12 cellular contexts compared by ENCODE assay signal in the genomic region with DNA sequence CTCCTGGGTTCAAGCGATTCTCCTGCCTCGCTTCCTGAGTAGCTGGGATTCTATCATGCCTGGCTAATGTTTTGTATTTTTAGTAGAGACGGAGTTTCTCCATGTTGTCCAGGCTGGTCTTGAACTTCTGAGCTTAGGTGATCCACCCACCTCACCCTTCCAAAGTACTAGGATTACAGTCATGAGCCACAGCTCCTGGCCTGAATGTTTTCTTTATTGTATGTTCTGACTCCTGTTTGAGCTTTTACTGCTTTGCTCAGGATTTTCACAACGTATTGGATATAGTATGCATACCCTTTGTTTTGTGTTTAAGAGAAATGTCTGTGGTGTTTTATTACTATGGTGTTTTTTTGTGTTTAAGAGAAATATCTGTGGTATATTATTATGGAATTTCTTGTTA. TPM values are rescaled to one million over a fixed set of nuclear protein-coding genes. Genes with fewer than 3 reads are reported as not detected.
A peak's percentile ranks its signal among the peaks of the same experiment; 100 is the strongest.
DNase-seq lines count a peak whose midpoint lies in the region; ATAC-seq, FAIRE-seq and TF ChIP-seq lines count a peak whose summit lies in the region.
"Had no signal": no experiment of that assay in that cellular context is flagged by ENCODE, and none has a peak within 500 bp of the region (broad histone marks: within the 10 kb centered on the region; RNA-seq: fewer than 3 reads in every experiment).

No MANE protein-coding gene starts in this region.

- no peak for FAIRE-seq in astrocyte (lab: Jason Lieb, UNC)

- H4K20me1 ChIP-seq in H9 (ENCODE audit: control insufficient read depth, insufficient read depth, insufficient read length) (no peaks in the 10 kb centered on the region), astrocyte (ENCODE audit: insufficient read depth, low read length) (no peaks in the 10 kb centered on the region)

- CTCF ChIA-PET in CD4-positive, alpha-beta T cell (lab: Charles Lee): interaction anchor here (0.9 to 1.6 kb wide), 5 partner anchors 12 to 37 kb away, joined by 3 to 6 read pairs (median 4); partner anchors contain the start of gene ATF7IP

- H3K4me3 ChIP-seq in astrocyte (ENCODE audit: insufficient read depth, low read depth, low read length): no peak overlapping the region

- no peak overlapping the region for H2BK5ac ChIP-seq in H9 (ENCODE audit: insufficient read length, low read length)

- H3K27ac ChIP-seq in CD4-positive, alpha-beta T cell (ENCODE audit: low read depth, low read length): no peak overlapping the region
- no peak overlapping the region for H3K27ac ChIP-seq in H9 (ENCODE audit: insufficient read length, low read depth, low read length)
- H3K27ac ChIP-seq in astrocyte (ENCODE audit: low read depth, low read length): no peak overlapping the region

- H2AFZ ChIP-seq in H9 (ENCODE audit: low read length) (no peak overlapping the region), astrocyte (ENCODE audit: low read depth, low read length) (no peak overlapping the region)

- intact Hi-C loops in CD4-positive, alpha-beta T cell (cut with DNase I, micrococcal nuclease): loop anchor here (1.0 to 10.0 kb wide), 3 partner anchors 7 to 372 kb away; a partner anchor contains a TSS
- intact Hi-C loops in natural killer cell (cut with micrococcal nuclease): no loop called here

- peaks cover 79% of the 10 kb centered on the region for H3K4me1 Mint-ChIP-seq in CD4-positive, alpha-beta T cell (ENCODE audit: low read depth)
- H3K4me1 Mint-ChIP-seq in H9 (peaks cover 50% of the 10 kb centered on the region in 2 experiments), astrocyte (ENCODE audit: low read depth, unreplicated experiment) (peaks cover 35% of the 10 kb centered on the region), natural killer cell (peaks cover 59 to 69% of the 10 kb centered on the region in 2 donors)

- H3K4me1 ChIP-seq in H9 (ENCODE audit: insufficient read depth, low read length) (no peaks in the 10 kb centered on the region; the same call in 1 of the 2 replicates), astrocyte (ENCODE audit: insufficient read depth, low read length) (peaks cover 14% of the 10 kb centered on the region)
- H3K4me1 ChIP-seq: Caco-2 had no signal

- H4K8ac ChIP-seq in H9 (replicated peaks; ENCODE audit: insufficient read length, low read depth, low read length): no peak overlapping the region

- peaks cover 2% of the 10 kb centered on the region for H3K9me3 Mint-ChIP-seq in CD4-positive, alpha-beta T cell
- H3K9me3 Mint-ChIP-seq in H9 (peaks cover 0 to 1% of the 10 kb centered on the region in 2 experiments; a peak in 2 of 5 replicates), astrocyte (ENCODE audit: unreplicated experiment) (no peaks in the 10 kb centered on the region), natural killer cell (no peaks in the 10 kb centered on the region)

- WGBS in H9 (ENCODE audit: extremely low coverage, insufficient read length, low lambda C conversion rate): no CpG with 5 or more reads among the region's 4 CpGs

- no peak overlapping the region for H4K5ac ChIP-seq in H9 (ENCODE audit: insufficient read length, low read depth, low read length)

- DNase-seq in CD4-positive, alpha-beta T cell: no peak
- DNase-seq in H9 (no peak), astrocyte (ENCODE audit: low read depth) (no peak), natural killer cell (no peak), HUDEP-2 (lab: John Stamatoyannopoulos, UW; ENCODE audit: unreplicated experiment in 76 of 76) (no peak), KG1 (lab: John Stamatoyannopoulos, UW) (no peak), MV-4-11 (lab: John Stamatoyannopoulos, UW) (no peak)
- DNase-seq: Caco-2, foreskin fibroblast, left cardiac atrium, posterior cingulate gyrus had no signal

- H3K4me3 Mint-ChIP-seq in CD4-positive, alpha-beta T cell: peak overlapping the region; percentile 75
- H3K4me3 Mint-ChIP-seq in H9 (no peak overlapping the region), astrocyte (ENCODE audit: unreplicated experiment) (no peak overlapping the region), natural killer cell (no peak overlapping the region)

- no peak overlapping the region for H3K56ac ChIP-seq in H9 (ENCODE audit: insufficient read length, low read depth, low read length)

- no peaks in the 10 kb centered on the region for H3K23me2 ChIP-seq in H9 (ENCODE audit: insufficient read length, low read depth, low read length, poor library complexity, severe bottlenecking)

- no peak overlapping the region for H2AK5ac ChIP-seq in H9 (ENCODE audit: insufficient read length, low read length)

- H2BK15ac ChIP-seq in H9 (ENCODE audit: low read depth, low read length): no peak overlapping the region

- peak overlapping the region; percentile 91 for H3K27ac Mint-ChIP-seq in CD4-positive, alpha-beta T cell
- H3K27ac Mint-ChIP-seq in H9 (peak overlapping the region in 2 of 3 experiments; percentile 44 to 83; a peak in 4 of 7 replicates), astrocyte (ENCODE audit: unreplicated experiment) (peak overlapping the region; percentile 30), natural killer cell (peak overlapping the region; percentile 85 to 93)

- no peaks in the 10 kb centered on the region for H3K36me3 ChIP-seq in astrocyte (ENCODE audit: insufficient read depth, low read length)

- POLR2A ChIA-PET in CD4-positive, alpha-beta T cell (lab: Charles Lee): interaction anchor here (1.5 to 3.3 kb wide), 5 partner anchors 9 to 37 kb away, joined by 5 to 18 read pairs (median 6); partner anchors contain the start of gene ATF7IP

- no peak overlapping the region for H2BK12ac ChIP-seq in H9 (ENCODE audit: insufficient read length, low read depth, low read length)

- H3T11ph ChIP-seq in H9 (ENCODE audit: low read length): no peak overlapping the region

- no peaks in the 10 kb centered on the region for H3K27me3 ChIP-seq in CD4-positive, alpha-beta T cell (ENCODE audit: control insufficient read depth, insufficient read depth, low read length)
- no peaks in the 10 kb centered on the region for H3K27me3 ChIP-seq in H9 (ENCODE audit: insufficient read depth, low read length)
- no peaks in the 10 kb centered on the region for H3K27me3 ChIP-seq in astrocyte (ENCODE audit: insufficient read depth, low read length)

- no peaks in the 10 kb centered on the region for H3K9me3 ChIP-seq in CD4-positive, alpha-beta T cell (ENCODE audit: control insufficient read depth, low read length)
- H3K9me3 ChIP-seq in H9 (ENCODE audit: control insufficient read depth, low read depth, low read length) (no peaks in the 10 kb centered on the region), astrocyte (ENCODE audit: insufficient read depth, low read depth, low read length) (no peaks in the 10 kb centered on the region)
- H3K9me3 ChIP-seq: Caco-2 had no signal

- H3K27me3 Mint-ChIP-seq in CD4-positive, alpha-beta T cell: no peaks in the 10 kb centered on the region
- no peaks in the 10 kb centered on the region for H3K27me3 Mint-ChIP-seq in H9 (ENCODE audit: low read depth)
- H3K27me3 Mint-ChIP-seq in astrocyte (ENCODE audit: low read depth, unreplicated experiment): no peaks in the 10 kb centered on the region
- H3K27me3 Mint-ChIP-seq in natural killer cell (ENCODE audit: low read depth in 2 of 2): no peaks in the 10 kb centered on the region

- H3K4me2 ChIP-seq in H9 (ENCODE audit: insufficient read depth, insufficient read length, low read length) (no peak overlapping the region), astrocyte (ENCODE audit: low read length) (no peak overlapping the region)

- no peak overlapping the region for H2BK120ac ChIP-seq in H9 (ENCODE audit: low read depth, low read length, poor library complexity, severe bottlenecking)

- no peak overlapping the region for H3K23ac ChIP-seq in H9 (ENCODE audit: insufficient read length, low read depth, low read length)

- H4K91ac ChIP-seq in H9 (ENCODE audit: insufficient read length, low read depth, low read length): no peak overlapping the region

- ATAC-seq in CD4-positive, alpha-beta T cell (ENCODE audit: poor library complexity): no peak
- ATAC-seq in natural killer cell: no peak
- ATAC-seq in GM18502 (IDR thresholded peaks at IDR 0.05; ENCODE audit: poor library complexity, unreplicated experiment): no peak

- no peak overlapping the region for H3K4ac ChIP-seq in H9 (ENCODE audit: low read depth, low read length)

- no peak overlapping the region for H3K18ac ChIP-seq in H9 (ENCODE audit: insufficient read length, low read depth, low read length)

- TF ChIP-seq CTCF in CD4-positive, alpha-beta T cell (IDR thresholded peaks at IDR 0.05): no peak
- TF ChIP-seq CTCF in H9 (conservative IDR thresholded peaks at IDR 0.05): no peak
- no peak for TF ChIP-seq CTCF in astrocyte (IDR thresholded peaks at IDR 0.05; ENCODE audit: insufficient read depth, low read depth, low read length)
- no peak for TF ChIP-seq CTCF in natural killer cell (IDR thresholded peaks at IDR 0.05)

- no peak overlapping the region for H3K14ac ChIP-seq in H9 (ENCODE audit: insufficient read depth, low read length)

- no peak overlapping the region for H2BK20ac ChIP-seq in H9 (ENCODE audit: low read depth, low read length, poor library complexity, severe bottlenecking)

- peaks cover 38% of the 10 kb centered on the region for H3K36me3 Mint-ChIP-seq in CD4-positive, alpha-beta T cell (ENCODE audit: low read depth)
- H3K36me3 Mint-ChIP-seq in H9 (ENCODE audit: insufficient read depth in 1 of 3, low read depth in 3 of 3) (peaks cover 3 to 17% (median 3%) of the 10 kb centered on the region in 3 experiments; a peak in 4 of 7 replicates), astrocyte (ENCODE audit: low read depth, unreplicated experiment) (no peaks in the 10 kb centered on the region), natural killer cell (no peaks in the 10 kb centered on the region)

- H3K9ac ChIP-seq in H9 (ENCODE audit: extremely low read depth, insufficient read length, low read length) (no peak overlapping the region), astrocyte (ENCODE audit: low read length) (no peak overlapping the region)

- H3K79me1 ChIP-seq in H9 (ENCODE audit: insufficient read depth, low read depth, low read length, poor library complexity, severe bottlenecking): no peaks in the 10 kb centered on the region

- H3K79me2 ChIP-seq in H9 (ENCODE audit: insufficient read depth, low read length) (peaks cover 35% of the 10 kb centered on the region; the same call in 1 of the 2 replicates), astrocyte (ENCODE audit: insufficient read depth, low read length) (peaks cover 100% of the 10 kb centered on the region)

RNA-seq across cellular contexts. Expression of gene ATF7IP, which starts 37.2 kb away (rescaled TPM):
- 100 to 1,000 TPM; 134 to 143 TPM for total RNA-seq in CD4-positive, alpha-beta T cell
- total RNA-seq in H9 (2021) (165 and 172 TPM in 2 replicates), astrocyte (107 and 115 TPM in 2 replicates), natural killer cell (100 to 1,000 TPM; 161 to 180 (median 173) TPM)

Comparison
In these comparisons a context has a peak if more than half of its experiments do, and no peak if none do; other contexts are left out.
1. H3K27ac Mint-ChIP-seq: peak in every context shown above with its lines; median percentile 91 in CD4-positive, alpha-beta T cell; 89 in natural killer cell; 64 in H9; 30 in astrocyte.